ENCODE assay signal across 18 cellular contexts in the genomic region with DNA sequence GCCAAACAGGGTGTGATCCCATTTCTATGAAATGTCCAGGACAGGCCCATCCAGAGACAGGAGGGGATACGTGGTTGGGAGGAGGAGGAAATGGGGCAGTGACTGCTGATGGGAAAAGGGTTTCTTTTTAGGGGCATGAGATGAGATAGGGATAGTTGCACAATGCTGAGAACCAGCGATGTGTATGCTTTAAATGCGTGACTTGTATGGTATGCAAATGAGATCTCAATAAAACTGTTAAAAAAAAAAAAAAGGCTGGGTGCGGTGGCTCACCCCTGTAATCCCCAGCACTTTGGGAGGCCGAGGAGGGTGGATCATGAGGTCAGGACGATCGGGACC. TPM values are rescaled to one million over a fixed set of nuclear protein-coding genes. Genes with fewer than 3 reads are reported as not detected.
DNase-seq lines count a peak whose midpoint lies in the region; ATAC-seq and TF ChIP-seq lines count a peak whose summit lies in the region.
"Had no signal": no experiment of that assay in that cellular context is flagged by ENCODE, and none has a peak within 500 bp of the region (broad histone marks: within the 10 kb centered on the region; RNA-seq: fewer than 3 reads in every experiment).

No MANE protein-coding gene starts in this region.

- H3K36me3 ChIP-seq in GM23248 (ENCODE audit: low read depth) (peaks cover 44% of the 10 kb centered on the region), mammary epithelial cell (ENCODE audit: insufficient read depth, low read length) (peaks cover 32% of the 10 kb centered on the region)
- H3K36me3 ChIP-seq: ovary had no signal

- H3K27ac ChIP-seq in GM23248 = peak overlapping the region; percentile 96
- H3K27ac ChIP-seq in mammary epithelial cell (ENCODE audit: insufficient read depth, low read depth, low read length) = no peak overlapping the region
- H3K27ac ChIP-seq: left ventricle myocardium inferior, ovary, WERI-Rb-1 had no signal

- H3K4me3 ChIP-seq in GM23248 (no peak overlapping the region), mammary epithelial cell (replicated peaks in 1 of 3; ENCODE audit: insufficient read depth in 1 of 3, low read depth in 2 of 3, low read length in 3 of 3) (no peak overlapping the region)
- H3K4me3 ChIP-seq: left ventricle myocardium inferior, ovary had no signal

- peak overlapping the region; percentile 27 for H3K4me3 Mint-ChIP-seq in activated CD4-positive, alpha-beta T cell treated with anti-CD3 and anti-CD28 coated beads, Interleukin-2, amount 10 ng/mL, durations not matched to agents 7 days and 5 days
- H3K4me3 Mint-ChIP-seq in activated CD8-positive, alpha-beta T cell treated with anti-CD3 and anti-CD28 coated beads, Interleukin-2, amount 10 ng/mL, durations not matched to agents 7 days and 5 days = no peak overlapping the region
- peak overlapping the region; percentile 87 for H3K4me3 Mint-ChIP-seq in natural killer cell treated with Interleukin-12 subunit alpha and Interleukin-12 subunit beta and Interleukin-15 and Interleukin-18, amount 100 ng/mL, for 72 hours
- H3K4me3 Mint-ChIP-seq: stimulated activated naive CD8-positive, alpha-beta T cell treated with anti-CD3 and anti-CD28 coated beads, Interleukin-15, amount 100 ng/mL, for 72 hours had no signal

- no peak for TF ChIP-seq CTCF in mammary epithelial cell (conservative IDR thresholded peaks at IDR 0.05 in 1 of 2, IDR thresholded peaks at IDR 0.05 in 1 of 2; ENCODE audit: extremely low read depth in 1 of 2, insufficient read depth in 1 of 2, low read depth in 1 of 2, low read length in 2 of 2)

- peaks cover 69% of the 10 kb centered on the region for H3F3A ChIP-seq in GM23248 (ENCODE audit: insufficient read depth)

- H3K4me1 ChIP-seq in GM23248 (ENCODE audit: insufficient read depth) (peaks cover 33% of the 10 kb centered on the region), mammary epithelial cell (ENCODE audit: insufficient read depth, low read length) (no peaks in the 10 kb centered on the region)
- H3K4me1 ChIP-seq: left ventricle myocardium inferior had no signal

- in situ Hi-C loops in GM23248 (cut with MboI) (no loop called here), mammary epithelial cell (cut with MboI; ENCODE audit: low sequenced_read_pairs in 2 of 2) (no loop called here)

- BruUV-seq in mammary epithelial cell (replicated peaks; lab: Mats Ljungman, UMichigan) = no TSS peak

- H3K36me3 Mint-ChIP-seq in activated CD4-positive, alpha-beta T cell treated with anti-CD3 and anti-CD28 coated beads, Interleukin-2, amount 10 ng/mL, durations not matched to agents 7 days and 5 days (ENCODE audit: low read depth) = peaks cover 22% of the 10 kb centered on the region
- H3K36me3 Mint-ChIP-seq in activated CD8-positive, alpha-beta T cell treated with anti-CD3 and anti-CD28 coated beads, Interleukin-2, amount 10 ng/mL, durations not matched to agents 7 days and 5 days (ENCODE audit: low read depth) = peaks cover 18% of the 10 kb centered on the region
- H3K36me3 Mint-ChIP-seq in natural killer cell treated with Interleukin-12 subunit alpha and Interleukin-12 subunit beta and Interleukin-15 and Interleukin-18, amount 100 ng/mL, for 72 hours = peaks cover 4% of the 10 kb centered on the region

- peaks cover 12% of the 10 kb centered on the region for H3K4me1 Mint-ChIP-seq in activated CD4-positive, alpha-beta T cell treated with anti-CD3 and anti-CD28 coated beads, Interleukin-2, amount 10 ng/mL, durations not matched to agents 7 days and 5 days
- peaks cover 10% of the 10 kb centered on the region for H3K4me1 Mint-ChIP-seq in activated CD8-positive, alpha-beta T cell treated with anti-CD3 and anti-CD28 coated beads, Interleukin-2, amount 10 ng/mL, durations not matched to agents 7 days and 5 days (ENCODE audit: low read depth)
- H3K4me1 Mint-ChIP-seq in natural killer cell treated with Interleukin-12 subunit alpha and Interleukin-12 subunit beta and Interleukin-15 and Interleukin-18, amount 100 ng/mL, for 72 hours (ENCODE audit: low read depth in 2 of 2) = peaks cover 22 to 28% of the 10 kb centered on the region in 2 donors
- H3K4me1 Mint-ChIP-seq: stimulated activated naive CD8-positive, alpha-beta T cell treated with anti-CD3 and anti-CD28 coated beads, Interleukin-15, amount 100 ng/mL, for 72 hours had no signal

- no peaks in the 10 kb centered on the region for H3K9me3 ChIP-seq in GM23248 (ENCODE audit: low read depth)
- H3K9me3 ChIP-seq in mammary epithelial cell (replicated peaks; ENCODE audit: insufficient read depth, low read length) = no peaks in the 10 kb centered on the region
- H3K9me3 ChIP-seq: left ventricle myocardium inferior, ovary had no signal

- dilution Hi-C loops in mammary epithelial cell (cut with HindIII; ENCODE audit: low sequenced_read_pairs) = no loop called here

- DNase-seq in activated CD4-positive, alpha-beta T cell treated with anti-CD3 and anti-CD28 coated beads, Interleukin-2, amount 10 ng/mL, durations not matched to agents 7 days and 5 days = no peak
- no peak for DNase-seq in activated CD4-positive, alpha-beta T cell treated with anti-CD3 and anti-CD28 coated beads, Interleukin-2, amount 50 U/mL, for 4 hours
- DNase-seq in GM23248 = no peak
- DNase-seq in activated CD8-positive, alpha-beta T cell treated with anti-CD3 and anti-CD28 coated beads, Interleukin-2, amount 10 ng/mL, durations not matched to agents 7 days and 5 days = no peak
- no peak for DNase-seq in natural killer cell treated with Interleukin-12 subunit alpha and Interleukin-12 subunit beta and Interleukin-15 and Interleukin-18, amount 100 ng/mL, for 72 hours (ENCODE audit: low spot score)
- no peak for DNase-seq in NCI-H1092 treated with DMSO at 0.1 percent for 48 hours (lab: John Stamatoyannopoulos, UW)
- no peak for DNase-seq in mammary epithelial cell
- no peak for DNase-seq in C1 segment of cervical spinal cord (lab: John Stamatoyannopoulos, UW)
- DNase-seq: activated CD8-positive, alpha-beta memory T cell treated with anti-CD3 and anti-CD28 coated beads, Interleukin-2, amount 50 U/mL, for 48 hours; H7; left ventricle myocardium inferior; NCI-H1930; NK-92 treated with Interleukin-12 subunit alpha and Interleukin-12 subunit beta, amount 100 ng/mL, for 24 hours; ovary; stimulated activated naive CD8-positive, alpha-beta T cell treated with anti-CD3 and anti-CD28 coated beads, Interleukin-15, amount 100 ng/mL, for 72 hours; SW 1271; WERI-Rb-1 had no signal

- CTCF ChIA-PET in activated CD4-positive, alpha-beta T cell treated with anti-CD3 and anti-CD28 coated beads, Interleukin-2, amount 10 ng/mL, durations not matched to agents 7 days and 5 days (lab: Charles Lee) = interaction anchor here (0.6 kb wide), 1 partner anchor 516 kb away, joined by 4 read pairs; no protein-coding TSS in a partner anchor
- CTCF ChIA-PET in activated CD8-positive, alpha-beta T cell treated with anti-CD3 and anti-CD28 coated beads, Interleukin-2, amount 10 ng/mL, durations not matched to agents 7 days and 5 days (lab: Charles Lee) = interaction anchor here (0.9 to 5.3 kb wide), 2 partner anchors 11 to 32 kb away, joined by 5 to 29 read pairs; no protein-coding TSS in a partner anchor
- CTCF ChIA-PET in mammary epithelial cell (lab: Charles Lee; ENCODE audit: low non-redundant PET) = no interaction called here

- H2AFZ ChIP-seq in GM23248 = no peak overlapping the region
- H2AFZ ChIP-seq in mammary epithelial cell (ENCODE audit: low read depth, low read length) = no peak overlapping the region

- H3K9me2 ChIP-seq in GM23248 (ENCODE audit: insufficient read depth) = no peaks in the 10 kb centered on the region

- H3K9ac ChIP-seq in GM23248 (peak overlapping the region; percentile 74), mammary epithelial cell (ENCODE audit: insufficient read depth, low read length) (no peak overlapping the region)

- peaks cover 21% of the 10 kb centered on the region for H3K79me2 ChIP-seq in GM23248 (ENCODE audit: insufficient read depth)
- H3K79me2 ChIP-seq in mammary epithelial cell (ENCODE audit: insufficient read depth, low read length) = no peaks in the 10 kb centered on the region

- POLR2A ChIA-PET in activated CD4-positive, alpha-beta T cell treated with anti-CD3 and anti-CD28 coated beads, Interleukin-2, amount 10 ng/mL, durations not matched to agents 7 days and 5 days (lab: Charles Lee) = no interaction called here
- POLR2A ChIA-PET in activated CD8-positive, alpha-beta T cell treated with anti-CD3 and anti-CD28 coated beads, Interleukin-2, amount 10 ng/mL, durations not matched to agents 7 days and 5 days (lab: Charles Lee) = no interaction called here

- H3K27me3 ChIP-seq in GM23248 (replicated peaks; ENCODE audit: insufficient read depth) (no peaks in the 10 kb centered on the region), mammary epithelial cell (ENCODE audit: insufficient read depth, low read length) (no peaks in the 10 kb centered on the region)
- H3K27me3 ChIP-seq: ovary had no signal

- H3K27me3 Mint-ChIP-seq in activated CD4-positive, alpha-beta T cell treated with anti-CD3 and anti-CD28 coated beads, Interleukin-2, amount 10 ng/mL, durations not matched to agents 7 days and 5 days = no peaks in the 10 kb centered on the region
- H3K27me3 Mint-ChIP-seq in activated CD8-positive, alpha-beta T cell treated with anti-CD3 and anti-CD28 coated beads, Interleukin-2, amount 10 ng/mL, durations not matched to agents 7 days and 5 days (ENCODE audit: low read depth) = no peaks in the 10 kb centered on the region
- no peaks in the 10 kb centered on the region for H3K27me3 Mint-ChIP-seq in natural killer cell treated with Interleukin-12 subunit alpha and Interleukin-12 subunit beta and Interleukin-15 and Interleukin-18, amount 100 ng/mL, for 72 hours
- H3K27me3 Mint-ChIP-seq: stimulated activated naive CD8-positive, alpha-beta T cell treated with anti-CD3 and anti-CD28 coated beads, Interleukin-15, amount 100 ng/mL, for 72 hours had no signal

- peak; percentile 23 for ATAC-seq in activated CD8-positive, alpha-beta T cell treated with anti-CD3 and anti-CD28 coated beads, Interleukin-2, amount 10 ng/mL, durations not matched to agents 7 days and 5 days
- ATAC-seq in natural killer cell treated with Interleukin-12 subunit alpha and Interleukin-12 subunit beta and Interleukin-15 and Interleukin-18, amount 100 ng/mL, for 72 hours = peak; percentile 56 to 76
- ATAC-seq: sciatic nerve; stimulated activated naive CD8-positive, alpha-beta T cell treated with anti-CD3 and anti-CD28 coated beads, Interleukin-15, amount 100 ng/mL, for 72 hours had no signal

- peak overlapping the region; percentile 84 for H3K27ac Mint-ChIP-seq in activated CD4-positive, alpha-beta T cell treated with anti-CD3 and anti-CD28 coated beads, Interleukin-2, amount 10 ng/mL, durations not matched to agents 7 days and 5 days
- H3K27ac Mint-ChIP-seq in activated CD8-positive, alpha-beta T cell treated with anti-CD3 and anti-CD28 coated beads, Interleukin-2, amount 10 ng/mL, durations not matched to agents 7 days and 5 days = peak overlapping the region; percentile 52
- peak overlapping the region; percentile 89 to 91 for H3K27ac Mint-ChIP-seq in natural killer cell treated with Interleukin-12 subunit alpha and Interleukin-12 subunit beta and Interleukin-15 and Interleukin-18, amount 100 ng/mL, for 72 hours
- H3K27ac Mint-ChIP-seq: stimulated activated naive CD8-positive, alpha-beta T cell treated with anti-CD3 and anti-CD28 coated beads, Interleukin-15, amount 100 ng/mL, for 72 hours had no signal

- intact Hi-C loops in mammary epithelial cell (cut with micrococcal nuclease) = no loop called here

- H3K4me2 ChIP-seq in GM23248 (ENCODE audit: unreplicated experiment) = no peak overlapping the region
- no peak overlapping the region for H3K4me2 ChIP-seq in mammary epithelial cell (ENCODE audit: insufficient read depth, low read depth, low read length)

- H4K20me1 ChIP-seq in GM23248 (ENCODE audit: insufficient read depth) (no peaks in the 10 kb centered on the region), mammary epithelial cell (ENCODE audit: insufficient read depth, low read length) (no peaks in the 10 kb centered on the region)

- H3K9me3 Mint-ChIP-seq in activated CD4-positive, alpha-beta T cell treated with anti-CD3 and anti-CD28 coated beads, Interleukin-2, amount 10 ng/mL, durations not matched to agents 7 days and 5 days = no peaks in the 10 kb centered on the region
- H3K9me3 Mint-ChIP-seq in activated CD8-positive, alpha-beta T cell treated with anti-CD3 and anti-CD28 coated beads, Interleukin-2, amount 10 ng/mL, durations not matched to agents 7 days and 5 days (ENCODE audit: insufficient read depth) = no peaks in the 10 kb centered on the region
- H3K9me3 Mint-ChIP-seq in natural killer cell treated with Interleukin-12 subunit alpha and Interleukin-12 subunit beta and Interleukin-15 and Interleukin-18, amount 100 ng/mL, for 72 hours = no peaks in the 10 kb centered on the region
- H3K9me3 Mint-ChIP-seq: stimulated activated naive CD8-positive, alpha-beta T cell treated with anti-CD3 and anti-CD28 coated beads, Interleukin-15, amount 100 ng/mL, for 72 hours had no signal

- WGBS in GM23248 (ENCODE audit: low coverage in 1 of 2, low lambda C conversion rate in 2 of 2, missing lambda C conversion rate in 2 of 2), 2 experiments = 53 to 61% methylated on average over 7 of the region's 7 CpGs
- WGBS in mammary epithelial cell (ENCODE audit: low coverage, missing lambda C conversion rate) = 90% methylated on average over 7 of the region's 7 CpGs

RNA-seq across cellular contexts. Expression of a gene that starts 9.8 kb away (rescaled TPM):
- total RNA-seq in activated CD4-positive, alpha-beta T cell treated with anti-CD3 and anti-CD28 coated beads, Interleukin-2, amount 10 ng/mL, durations not matched to agents 7 days and 5 days = 10 to 100 TPM; 18.6 to 19.2 TPM
- 2.0 and 4.2 TPM in 2 replicates for total RNA-seq in GM23248 (2014; rRNA removed; shearing (Covaris generic))
- polyA plus RNA-seq in GM23248 (2016; fragmentation: Nextera tagmentation; extraction: Ambion mirVana) (19.9 TPM in 2 replicates), mammary epithelial cell (2.0 TPM)
- 10 to 100 TPM; 14.0 to 15.2 TPM for total RNA-seq in activated CD8-positive, alpha-beta T cell treated with anti-CD3 and anti-CD28 coated beads, Interleukin-2, amount 10 ng/mL, durations not matched to agents 7 days and 5 days
- 10 to 100 TPM; 42.6 to 47.0 TPM for total RNA-seq in natural killer cell treated with Interleukin-12 subunit alpha and Interleukin-12 subunit beta and Interleukin-15 and Interleukin-18, amount 100 ng/mL, for 72 hours
- total RNA-seq in mammary epithelial cell = 10 to 100 TPM in 1 of 2 donors, 1 to 10 TPM in 1; 4.0 to 33.3 TPM
- 8.9 TPM for polyA minus RNA-seq in mammary epithelial cell

RNA-seq across cellular contexts. Expression of a gene that starts 26.1 kb away (rescaled TPM):
- total RNA-seq in activated CD4-positive, alpha-beta T cell treated with anti-CD3 and anti-CD28 coated beads, Interleukin-2, amount 10 ng/mL, durations not matched to agents 7 days and 5 days = 10 to 100 TPM; 24.1 to 28.1 TPM
- total RNA-seq in GM23248 (2014; rRNA removed; shearing (Covaris generic)) = 306 and 372 TPM in 2 replicates
- polyA plus RNA-seq in GM23248 (2016; fragmentation: Nextera tagmentation; extraction: Ambion mirVana) (398 and 415 TPM in 2 replicates), mammary epithelial cell (140 TPM)
- total RNA-seq in activated CD8-positive, alpha-beta T cell treated with anti-CD3 and anti-CD28 coated beads, Interleukin-2, amount 10 ng/mL, durations not matched to agents 7 days and 5 days = 10 to 100 TPM; 27.5 to 32.8 TPM
- 10 to 100 TPM; 25.1 to 34.0 TPM for total RNA-seq in natural killer cell treated with Interleukin-12 subunit alpha and Interleukin-12 subunit beta and Interleukin-15 and Interleukin-18, amount 100 ng/mL, for 72 hours
- total RNA-seq in mammary epithelial cell = 100 to 1,000 TPM in 1 of 2 donors, 10 to 100 TPM in 1; 89.4 to 147 TPM
- 43.4 TPM for polyA minus RNA-seq in mammary epithelial cell

RNA-seq across cellular contexts. Expression of a gene that starts 49.8 kb away (rescaled TPM):
- 10 to 100 TPM; 11.9 TPM for total RNA-seq in activated CD4-positive, alpha-beta T cell treated with anti-CD3 and anti-CD28 coated beads, Interleukin-2, amount 10 ng/mL, durations not matched to agents 7 days and 5 days
- 11.0 and 11.1 TPM in 2 replicates for total RNA-seq in GM23248 (2014; rRNA removed; shearing (Covaris generic))
- 1.1 and 1.3 TPM in 2 replicates for polyA plus RNA-seq in GM23248 (2016; fragmentation: Nextera tagmentation; extraction: Ambion mirVana)
- total RNA-seq in activated CD8-positive, alpha-beta T cell treated with anti-CD3 and anti-CD28 coated beads, Interleukin-2, amount 10 ng/mL, durations not matched to agents 7 days and 5 days = 10 to 100 TPM; 12.3 to 12.7 TPM
- 10 to 100 TPM; 19.7 to 24.0 TPM for total RNA-seq in natural killer cell treated with Interleukin-12 subunit alpha and Interleukin-12 subunit beta and Interleukin-15 and Interleukin-18, amount 100 ng/mL, for 72 hours
- 10 to 100 TPM; 12.8 to 17.5 TPM for total RNA-seq in mammary epithelial cell
- polyA plus RNA-seq in mammary epithelial cell = 6.0 TPM
- polyA minus RNA-seq in mammary epithelial cell = 5.7 TPM
